1 cellular context compared by ENCODE assay signal in the genomic region with DNA sequence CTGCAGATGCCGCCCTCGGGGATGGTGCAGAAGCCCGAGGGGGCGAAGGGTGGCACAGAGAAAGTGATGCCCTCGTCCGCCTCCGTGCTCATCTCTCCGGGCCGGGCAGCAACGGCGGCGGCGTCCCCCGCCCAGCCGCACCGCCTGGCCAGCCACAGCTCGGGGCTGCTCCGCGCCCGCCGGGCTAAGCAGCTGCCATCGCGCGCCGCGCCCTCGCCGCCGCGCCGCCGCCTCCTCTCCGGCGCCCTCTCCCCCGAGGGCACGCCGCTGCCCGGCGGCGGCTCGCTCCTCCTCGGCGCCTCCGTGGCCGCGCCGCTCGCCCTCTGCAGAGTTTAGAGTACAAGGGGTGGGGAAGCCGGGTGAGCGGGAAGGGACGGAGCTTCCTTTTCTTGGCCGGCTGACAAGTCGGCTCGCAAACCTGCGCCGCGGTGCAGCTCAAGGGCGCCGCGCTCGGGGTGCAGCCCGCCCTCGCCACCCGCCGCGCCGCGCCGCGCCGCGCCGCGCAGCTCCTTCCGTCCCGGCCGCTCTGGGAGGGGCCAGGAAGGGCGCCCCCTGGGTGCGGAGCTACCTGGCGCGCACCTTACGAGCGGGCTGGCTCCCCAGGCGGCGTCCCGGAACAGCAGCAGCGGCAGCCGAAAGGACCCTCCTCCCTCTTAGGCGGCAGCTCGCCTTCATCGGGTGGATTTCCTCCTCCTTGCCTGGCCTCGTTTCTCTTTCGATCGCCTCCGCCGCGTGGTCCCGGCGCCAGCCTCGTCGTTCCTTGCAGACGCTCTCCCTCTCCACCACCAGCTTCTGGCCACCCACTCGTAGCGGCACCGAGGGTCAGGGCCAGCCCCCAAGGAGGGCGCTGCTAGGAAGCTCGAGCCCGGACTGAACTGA.
A peak's percentile ranks its signal among the peaks of the same experiment; 100 is the strongest.
TF ChIP-seq lines count a peak whose summit lies in the region.

A gene with protein sequence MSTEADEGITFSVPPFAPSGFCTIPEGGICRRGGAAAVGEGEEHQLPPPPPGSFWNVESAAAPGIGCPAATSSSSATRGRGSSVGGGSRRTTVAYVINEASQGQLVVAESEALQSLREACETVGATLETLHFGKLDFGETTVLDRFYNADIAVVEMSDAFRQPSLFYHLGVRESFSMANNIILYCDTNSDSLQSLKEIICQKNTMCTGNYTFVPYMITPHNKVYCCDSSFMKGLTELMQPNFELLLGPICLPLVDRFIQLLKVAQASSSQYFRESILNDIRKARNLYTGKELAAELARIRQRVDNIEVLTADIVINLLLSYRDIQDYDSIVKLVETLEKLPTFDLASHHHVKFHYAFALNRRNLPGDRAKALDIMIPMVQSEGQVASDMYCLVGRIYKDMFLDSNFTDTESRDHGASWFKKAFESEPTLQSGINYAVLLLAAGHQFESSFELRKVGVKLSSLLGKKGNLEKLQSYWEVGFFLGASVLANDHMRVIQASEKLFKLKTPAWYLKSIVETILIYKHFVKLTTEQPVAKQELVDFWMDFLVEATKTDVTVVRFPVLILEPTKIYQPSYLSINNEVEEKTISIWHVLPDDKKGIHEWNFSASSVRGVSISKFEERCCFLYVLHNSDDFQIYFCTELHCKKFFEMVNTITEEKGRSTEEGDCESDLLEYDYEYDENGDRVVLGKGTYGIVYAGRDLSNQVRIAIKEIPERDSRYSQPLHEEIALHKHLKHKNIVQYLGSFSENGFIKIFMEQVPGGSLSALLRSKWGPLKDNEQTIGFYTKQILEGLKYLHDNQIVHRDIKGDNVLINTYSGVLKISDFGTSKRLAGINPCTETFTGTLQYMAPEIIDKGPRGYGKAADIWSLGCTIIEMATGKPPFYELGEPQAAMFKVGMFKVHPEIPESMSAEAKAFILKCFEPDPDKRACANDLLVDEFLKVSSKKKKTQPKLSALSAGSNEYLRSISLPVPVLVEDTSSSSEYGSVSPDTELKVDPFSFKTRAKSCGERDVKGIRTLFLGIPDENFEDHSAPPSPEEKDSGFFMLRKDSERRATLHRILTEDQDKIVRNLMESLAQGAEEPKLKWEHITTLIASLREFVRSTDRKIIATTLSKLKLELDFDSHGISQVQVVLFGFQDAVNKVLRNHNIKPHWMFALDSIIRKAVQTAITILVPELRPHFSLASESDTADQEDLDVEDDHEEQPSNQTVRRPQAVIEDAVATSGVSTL (N-terminal part only) (minus strand): TSS at position 412 of the 879 bp plus-strand sequence. CDS start 320 bp downstream, at position 92.

TF ChIP-seq in GM12878, 131 proteins besides CTCF, POLR2A, EP300 and RAD21 (continued from another document):
- TF ChIP-seq REST (IDR thresholded peaks at IDR 0.05; ENCODE audit: low read depth, low read length) = no peak; the same call in 1 of the 2 replicates
- TF ChIP-seq NFIC (IDR thresholded peaks at IDR 0.05; ENCODE audit: low read depth, low read length) = no peak
- TF ChIP-seq TAF1 (IDR thresholded peaks at IDR 0.05; ENCODE audit: borderline replicate concordance, low read depth, low read length) = peak; percentile 31; the same call in 1 of the 2 replicates
- peak; percentile 87; the same call in 1 of the 2 replicates for TF ChIP-seq RB1 (IDR thresholded peaks at IDR 0.05; ENCODE audit: borderline replicate concordance)
- TF ChIP-seq GATAD2B (conservative IDR thresholded peaks at IDR 0.05; ENCODE audit: low read depth) = peak; percentile 83; the same call in 1 of the 2 replicates
- TF ChIP-seq HCFC1 (IDR thresholded peaks at IDR 0.05; ENCODE audit: low read length) = no peak
- TF ChIP-seq NR2C2 (IDR thresholded peaks at IDR 0.05; ENCODE audit: borderline replicate concordance, control insufficient read depth, insufficient read length, low read depth) = no peak
- TF ChIP-seq EED (IDR thresholded peaks at IDR 0.05; ENCODE audit: low read depth) = 0 out of 2 replicates have a peak, but pooled peaks have one; percentile 34
- TF ChIP-seq SREBF2 (IDR thresholded peaks at IDR 0.05; ENCODE audit: low read length) = no peak
- no peak for TF ChIP-seq FOXK2 (IDR thresholded peaks at IDR 0.05)
- TF ChIP-seq, protein P1, sequence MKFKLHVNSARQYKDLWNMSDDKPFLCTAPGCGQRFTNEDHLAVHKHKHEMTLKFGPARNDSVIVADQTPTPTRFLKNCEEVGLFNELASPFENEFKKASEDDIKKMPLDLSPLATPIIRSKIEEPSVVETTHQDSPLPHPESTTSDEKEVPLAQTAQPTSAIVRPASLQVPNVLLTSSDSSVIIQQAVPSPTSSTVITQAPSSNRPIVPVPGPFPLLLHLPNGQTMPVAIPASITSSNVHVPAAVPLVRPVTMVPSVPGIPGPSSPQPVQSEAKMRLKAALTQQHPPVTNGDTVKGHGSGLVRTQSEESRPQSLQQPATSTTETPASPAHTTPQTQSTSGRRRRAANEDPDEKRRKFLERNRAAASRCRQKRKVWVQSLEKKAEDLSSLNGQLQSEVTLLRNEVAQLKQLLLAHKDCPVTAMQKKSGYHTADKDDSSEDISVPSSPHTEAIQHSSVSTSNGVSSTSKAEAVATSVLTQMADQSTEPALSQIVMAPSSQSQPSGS (IDR thresholded peaks at IDR 0.05; ENCODE audit: low read length) = no peak
- no peak for TF ChIP-seq ZZZ3 (IDR thresholded peaks at IDR 0.05; ENCODE audit: control insufficient read depth, insufficient read length, low read depth)
- TF ChIP-seq ZNF687 (IDR thresholded peaks at IDR 0.05) = peak; percentile 71
- no peak for TF ChIP-seq SPI1 (IDR thresholded peaks at IDR 0.05; ENCODE audit: borderline replicate concordance, insufficient read depth, low read depth, low read length)
- no peak; the same call in 1 of the 2 replicates for TF ChIP-seq PML (IDR thresholded peaks at IDR 0.05; ENCODE audit: low read length)
- 0 out of 2 replicates have a peak, but pooled peaks have one; percentile 14 for TF ChIP-seq PAX5 (IDR thresholded peaks at IDR 0.05; ENCODE audit: borderline replicate concordance, low read depth, low read length)
- no peak for TF ChIP-seq CUX1 (IDR thresholded peaks at IDR 0.05; ENCODE audit: insufficient replicate concordance, low read depth, low read length)
- no peak for TF ChIP-seq IRF5 (IDR thresholded peaks at IDR 0.05; ENCODE audit: borderline replicate concordance)
- peak; percentile 43; the same call in 1 of the 2 replicates for TF ChIP-seq ZNF217 (IDR thresholded peaks at IDR 0.05)
- TF ChIP-seq ATF3 (IDR thresholded peaks at IDR 0.05; ENCODE audit: borderline replicate concordance, extremely low read depth, low read depth, low read length) = no peak
- no peak for TF ChIP-seq KDM1A (IDR thresholded peaks at IDR 0.05; ENCODE audit: borderline replicate concordance)
- TF ChIP-seq TCF3 (IDR thresholded peaks at IDR 0.05; ENCODE audit: borderline replicate concordance, insufficient read depth, low read depth, low read length) = no peak
- TF ChIP-seq NFXL1 (IDR thresholded peaks at IDR 0.05; ENCODE audit: borderline replicate concordance) = no peak
